Comparison of ENCODE assay signal across 17 cellular contexts in genomic region chr5:84379749-84380148, GRCh38. TPM values are rescaled to one million over a fixed set of nuclear protein-coding genes. Genes with fewer than 3 reads are reported as not detected.
DNase-seq lines count a peak whose midpoint lies in the region; ATAC-seq and TF ChIP-seq lines count a peak whose summit lies in the region.
"Had no signal": no experiment of that assay in that cellular context is flagged by ENCODE, and none has a peak within 500 bp of the region (broad histone marks: within the 10 kb centered on the region; RNA-seq: fewer than 3 reads in every experiment).

No MANE protein-coding gene starts in this region.

- no peaks in the 10 kb centered on the region for H3K36me3 Mint-ChIP-seq in nephron progenitor cell (ENCODE audit: low read depth)
- H3K36me3 Mint-ChIP-seq: neural progenitor cell had no signal

- peaks cover 10% of the 10 kb centered on the region for H3K27me3 Mint-ChIP-seq in nephron progenitor cell (ENCODE audit: low read depth, poor library complexity)

- no peak overlapping the region for H3K4me3 ChIP-seq in AG04449 (ENCODE audit: low read depth, low read length)
- H3K4me3 ChIP-seq: neural progenitor cell, right atrium auricular region, suprapubic skin had no signal

- H3K27ac Mint-ChIP-seq in nephron progenitor cell, result no peak overlapping the region
- H3K27ac Mint-ChIP-seq: neural progenitor cell had no signal

- DNase-seq in AG04449 (ENCODE audit: low read depth, low spot score), result no peak
- DNase-seq in LHCN-M2 (ENCODE audit: low read depth), result peak; percentile 58
- DNase-seq in dedifferentiated amniotic fluid mesenchymal stem cell (ENCODE audit: extremely low spot score), result peak; percentile 55
- peak; percentile 42 for DNase-seq in medulla oblongata (ENCODE audit: extremely low spot score)
- no peak for DNase-seq in activated CD4-positive, alpha-beta T cell treated with anti-CD3 and anti-CD28 coated beads, Interleukin-2, amount 50 U/mL, for 4 hours
- no peak for DNase-seq in nephron progenitor cell
- DNase-seq: activated effector memory CD4-positive, alpha-beta T cell treated with Interleukin-2 at 50 U/mL for 16 hours; KBM-7; NCI-H226; stimulated activated CD4-positive, alpha-beta T cell treated with anti-CD3 and anti-CD28 coated beads, Interleukin-1b, Interleukin-23, amount 100 ng/mL, for 48 hours had no signal

- TF ChIP-seq CTCF in AG04449 (IDR thresholded peaks at IDR 0.05; ENCODE audit: insufficient read depth, low read length, missing control alignments), result peak; percentile 29
- no peak for TF ChIP-seq CTCF in nephron progenitor cell (IDR thresholded peaks at IDR 0.05)

- no peak overlapping the region for H3K4me3 Mint-ChIP-seq in nephron progenitor cell
- H3K4me3 Mint-ChIP-seq: neural progenitor cell had no signal

- peaks cover 22% of the 10 kb centered on the region for H3K4me1 Mint-ChIP-seq in nephron progenitor cell

- no peaks in the 10 kb centered on the region for H3K9me3 Mint-ChIP-seq in nephron progenitor cell
- H3K9me3 Mint-ChIP-seq: neural progenitor cell had no signal

- CTCF ChIA-PET in AG04449 (lab: Yijun Ruan, JAX), result interaction anchor here (1.0 to 3.6 kb wide), 9 partner anchors 54 to 667 kb away, joined by 3 to 33 read pairs (median 4); partner anchors contain the start of gene HAPLN1

- POLR2A ChIA-PET in AG04449 (lab: Yijun Ruan, JAX), result interaction anchor here (0.7 to 1.5 kb wide), 2 partner anchors 454 to 663 kb away, joined by 3 to 4 read pairs; no protein-coding TSS in a partner anchor

- no peak for ATAC-seq in HG02870 (IDR thresholded peaks at IDR 0.05; ENCODE audit: unreplicated experiment)
- no peak for ATAC-seq in HG03378 (IDR thresholded peaks at IDR 0.05; ENCODE audit: unreplicated experiment)

RNA-seq across cellular contexts. Expression of gene EDIL3, which starts 4.9 kb away (rescaled TPM):
- total RNA-seq in LHCN-M2 (2014; rRNA removed), result 56.0 and 58.7 TPM in 2 replicates
- 110 TPM for polyA plus RNA-seq in LHCN-M2 (2012)
- total RNA-seq: activated CD8-positive, alpha-beta memory T cell treated with anti-CD3 and anti-CD28 coated beads for 36 hours; OCI-LY7 had no signal

Comparison
In these comparisons a context has a peak if more than half of its experiments do, and no peak if none do; other contexts are left out.
1. DNase-seq: peak in LHCN-M2 (single experiment), dedifferentiated amniotic fluid mesenchymal stem cell (single experiment) and medulla oblongata (single experiment); none in AG04449 (single experiment), activated CD4-positive, alpha-beta T cell treated with anti-CD3 and anti-CD28 coated beads, Interleukin-2, amount 50 U/mL, for 4 hours (0 of 2) and nephron progenitor cell (single experiment).